Comparison of ENCODE assay signal across 12 cellular contexts in genomic region chr3:30614373-30614772, GRCh38. TPM values are rescaled to one million over a fixed set of nuclear protein-coding genes. Genes with fewer than 3 reads are reported as not detected.
DNase-seq lines count a peak whose midpoint lies in the region; TF ChIP-seq lines count a peak whose summit lies in the region.
"Had no signal": no experiment of that assay in that cellular context is flagged by ENCODE, and none has a peak within 500 bp of the region (broad histone marks: within the 10 kb centered on the region; RNA-seq: fewer than 3 reads in every experiment).

No MANE protein-coding gene starts in this region.

- H3K9me2 ChIP-seq in Loucy (replicated peaks; ENCODE audit: low read depth, low read length): no peaks in the 10 kb centered on the region

- no TSS peak for BruUV-seq in MCF 10A (replicated peaks; lab: Mats Ljungman, UMichigan)

- peaks cover 99% of the 10 kb centered on the region for H3K79me2 ChIP-seq in Loucy (ENCODE audit: insufficient read depth, low read length)

- peaks cover under 1% of the 10 kb centered on the region for H3K9me3 Mint-ChIP-seq in T-helper 2 cell treated with Interferon-gamma antibody and Interleukin-4, amounts not matched to agents 5 μg/mL and 100 μg/mL, for 36 hours
- no peaks in the 10 kb centered on the region for H3K9me3 Mint-ChIP-seq in MCF 10A (ENCODE audit: unreplicated experiment)
- H3K9me3 Mint-ChIP-seq in progenitor cell of endocrine pancreas (ENCODE audit: low read depth): peaks cover 6% of the 10 kb centered on the region
- H3K9me3 Mint-ChIP-seq: WTC11 had no signal

- H3K4me2 ChIP-seq in Loucy (ENCODE audit: low read depth, low read length, poor library complexity, severe bottlenecking): peak overlapping the region; percentile 94

- H2AFZ ChIP-seq in Loucy (ENCODE audit: low read length): no peak overlapping the region

- TF ChIP-seq CTCF in Loucy (conservative IDR thresholded peaks at IDR 0.05; ENCODE audit: low read length) (no peak), MCF 10A (IDR thresholded peaks at IDR 0.05; ENCODE audit: unreplicated experiment) (no peak), neutrophil (IDR thresholded peaks at IDR 0.05) (no peak), progenitor cell of endocrine pancreas (IDR thresholded peaks at IDR 0.05; ENCODE audit: unreplicated experiment) (no peak)

- H3K27ac ChIP-seq in neutrophil: peak overlapping the region; percentile 63
- H3K27ac ChIP-seq: SK-N-MC had no signal

- peak overlapping the region; percentile 64 for H3K9ac ChIP-seq in Loucy (ENCODE audit: low read depth, low read length, poor library complexity, severe bottlenecking)

- no peaks in the 10 kb centered on the region for H3K9me3 ChIP-seq in Loucy (ENCODE audit: insufficient read depth, low read depth, low read length)
- H3K9me3 ChIP-seq in neutrophil: no peaks in the 10 kb centered on the region

- POLR2A ChIA-PET in MCF 10A (lab: Yijun Ruan, JAX): interaction anchor here (0.6 to 11.7 kb wide), 6 partner anchors 10 to 93 kb away, joined by 3 to 190 read pairs (median 6); no protein-coding TSS in a partner anchor

- peaks cover 96% of the 10 kb centered on the region for H4K20me1 ChIP-seq in Loucy (ENCODE audit: insufficient read depth, low read length, poor library complexity, severe bottlenecking)

- H3K4me1 Mint-ChIP-seq in T-helper 2 cell treated with Interferon-gamma antibody and Interleukin-4, amounts not matched to agents 5 μg/mL and 100 μg/mL, for 36 hours (ENCODE audit: low read depth): peaks cover 91% of the 10 kb centered on the region
- H3K4me1 Mint-ChIP-seq in MCF 10A (ENCODE audit: insufficient read depth, unreplicated experiment): peaks cover 83% of the 10 kb centered on the region
- H3K4me1 Mint-ChIP-seq in progenitor cell of endocrine pancreas (ENCODE audit: low read depth): peaks cover 33% of the 10 kb centered on the region

- peaks cover 5% of the 10 kb centered on the region; the same call in 1 of the 2 replicates for H3K36me3 ChIP-seq in Loucy (ENCODE audit: insufficient read depth, low read length)
- H3K36me3 ChIP-seq in neutrophil: peaks cover 13% of the 10 kb centered on the region

- peaks cover 44% of the 10 kb centered on the region for H3K36me3 Mint-ChIP-seq in T-helper 2 cell treated with Interferon-gamma antibody and Interleukin-4, amounts not matched to agents 5 μg/mL and 100 μg/mL, for 36 hours (ENCODE audit: low read depth)
- peaks cover 48% of the 10 kb centered on the region for H3K36me3 Mint-ChIP-seq in MCF 10A (ENCODE audit: insufficient read depth, unreplicated experiment)
- peaks cover 7% of the 10 kb centered on the region for H3K36me3 Mint-ChIP-seq in progenitor cell of endocrine pancreas (ENCODE audit: insufficient read depth)

- H3K27ac Mint-ChIP-seq in T-helper 2 cell treated with Interferon-gamma antibody and Interleukin-4, amounts not matched to agents 5 μg/mL and 100 μg/mL, for 36 hours: no peak overlapping the region
- H3K27ac Mint-ChIP-seq in MCF 10A (ENCODE audit: low read depth, unreplicated experiment) (no peak overlapping the region), progenitor cell of endocrine pancreas (no peak overlapping the region)
- H3K27ac Mint-ChIP-seq: WTC11 had no signal

- peak overlapping the region; percentile 96 for H3K4me3 ChIP-seq in Loucy (ENCODE audit: low read length, poor library complexity, severe bottlenecking)
- no peak overlapping the region for H3K4me3 ChIP-seq in neutrophil (ENCODE audit: low read depth in 1 of 2, low read length in 1 of 2)
- H3K4me3 ChIP-seq: SK-N-MC had no signal

- H3F3A ChIP-seq in Loucy (ENCODE audit: low read depth): peaks cover 12% of the 10 kb centered on the region; the same call in 1 of the 2 replicates

- H3K4me1 ChIP-seq in Loucy (ENCODE audit: insufficient read depth, low read length, poor library complexity, severe bottlenecking): peaks cover 94% of the 10 kb centered on the region
- H3K4me1 ChIP-seq in neutrophil (ENCODE audit: control insufficient read depth in 1 of 2, insufficient read depth in 1 of 2, low read depth in 1 of 2, low read length in 1 of 2): peaks cover 92 to 98% of the 10 kb centered on the region in 2 experiments

- H3K4me3 Mint-ChIP-seq in T-helper 2 cell treated with Interferon-gamma antibody and Interleukin-4, amounts not matched to agents 5 μg/mL and 100 μg/mL, for 36 hours: peak overlapping the region; percentile 87
- H3K4me3 Mint-ChIP-seq in MCF 10A (ENCODE audit: unreplicated experiment) (peak overlapping the region; percentile 31), progenitor cell of endocrine pancreas (ENCODE audit: low read depth) (no peak overlapping the region)
- H3K4me3 Mint-ChIP-seq: WTC11 had no signal

- DNase-seq in T-helper 2 cell treated with Interferon-gamma antibody and Interleukin-4, amounts not matched to agents 5 μg/mL and 100 μg/mL, for 36 hours (ENCODE audit: low spot score): no peak
- DNase-seq in T-helper 2 cell: no peak
- DNase-seq in MCF 10A (ENCODE audit: unreplicated experiment): no peak
- no peak for DNase-seq in NAMALWA (ENCODE audit: low spot score)
- DNase-seq in inferior parietal cortex (ENCODE audit: extremely low spot score): no peak
- DNase-seq in progenitor cell of endocrine pancreas (ENCODE audit: low spot score, unreplicated experiment): no peak
- DNase-seq: activated effector memory CD4-positive, alpha-beta T cell treated with anti-CD3 and anti-CD28 coated beads, Interleukin-2, amount 50 U/mL, for 16 hours; NK-92 treated with Interleukin-12 subunit alpha and Interleukin-12 subunit beta, amount 100 ng/mL, for 24 hours had no signal

- H3K27me3 Mint-ChIP-seq in T-helper 2 cell treated with Interferon-gamma antibody and Interleukin-4, amounts not matched to agents 5 μg/mL and 100 μg/mL, for 36 hours (ENCODE audit: low read depth): no peaks in the 10 kb centered on the region
- H3K27me3 Mint-ChIP-seq in MCF 10A (ENCODE audit: insufficient read depth, unreplicated experiment) (no peaks in the 10 kb centered on the region), progenitor cell of endocrine pancreas (no peaks in the 10 kb centered on the region)

- H3K27me3 ChIP-seq in Loucy (ENCODE audit: insufficient read depth, low read length, poor library complexity, severe bottlenecking): no peaks in the 10 kb centered on the region
- no peaks in the 10 kb centered on the region for H3K27me3 ChIP-seq in neutrophil

- intact Hi-C loops in MCF 10A (cut with micrococcal nuclease): no loop called here

- CTCF ChIA-PET in MCF 10A (lab: Yijun Ruan, JAX): interaction anchor here (1.0 kb wide), 1 partner anchor 8 kb away, joined by 3 read pairs; no protein-coding TSS in a partner anchor

RNA-seq across cellular contexts. Expression of gene TGFBR2, which starts 8.0 kb away (rescaled TPM):
- total RNA-seq in MCF 10A (2022) (103 and 104 TPM in 2 replicates), progenitor cell of endocrine pancreas (21.1 and 21.2 TPM in 2 replicates)
